2 cellular contexts compared by ENCODE assay signal in genomic region chr17:44086364-44087311, GRCh38.
TF ChIP-seq lines count a peak whose summit lies in the region.

No MANE protein-coding gene starts in this region.

TF ChIP-seq in K562, 482 proteins besides CTCF, POLR2A, EP300 and RAD21 (continues in another document):
- TF ChIP-seq, protein P1, sequence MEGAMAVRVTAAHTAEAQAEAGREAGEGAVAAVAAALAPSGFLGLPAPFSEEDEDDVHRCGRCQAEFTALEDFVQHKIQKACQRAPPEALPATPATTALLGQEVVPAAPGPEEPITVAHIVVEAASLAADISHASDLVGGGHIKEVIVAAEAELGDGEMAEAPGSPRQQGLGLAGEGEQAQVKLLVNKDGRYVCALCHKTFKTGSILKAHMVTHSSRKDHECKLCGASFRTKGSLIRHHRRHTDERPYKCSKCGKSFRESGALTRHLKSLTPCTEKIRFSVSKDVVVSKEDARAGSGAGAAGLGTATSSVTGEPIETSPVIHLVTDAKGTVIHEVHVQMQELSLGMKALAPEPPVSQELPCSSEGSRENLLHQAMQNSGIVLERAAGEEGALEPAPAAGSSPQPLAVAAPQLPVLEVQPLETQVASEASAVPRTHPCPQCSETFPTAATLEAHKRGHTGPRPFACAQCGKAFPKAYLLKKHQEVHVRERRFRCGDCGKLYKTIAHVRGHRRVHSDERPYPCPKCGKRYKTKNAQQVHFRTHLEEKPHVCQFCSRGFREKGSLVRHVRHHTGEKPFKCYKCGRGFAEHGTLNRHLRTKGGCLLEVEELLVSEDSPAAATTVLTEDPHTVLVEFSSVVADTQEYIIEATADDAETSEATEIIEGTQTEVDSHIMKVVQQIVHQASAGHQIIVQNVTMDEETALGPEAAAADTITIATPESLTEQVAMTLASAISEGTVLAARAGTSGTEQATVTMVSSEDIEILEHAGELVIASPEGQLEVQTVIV (CRISPR knock-in tag; IDR thresholded peaks at IDR 0.05; ENCODE audit: borderline replicate concordance): no peak
- TF ChIP-seq RBM14 (IDR thresholded peaks at IDR 0.05; ENCODE audit: borderline replicate concordance, insufficient read depth, low read depth, low read length): no peak
- no peak for TF ChIP-seq HEY1 (CRISPR knock-in tag; IDR thresholded peaks at IDR 0.05; ENCODE audit: borderline replicate concordance)
- peak in 1 of 2 experiments; percentile 86; a peak in 2 of 4 replicates for TF ChIP-seq FOXA3 (CRISPR knock-in tag; conservative IDR thresholded peaks at IDR 0.05 in 1 of 2, IDR thresholded peaks at IDR 0.05 in 1 of 2)
- no peak for TF ChIP-seq MIER1 (IDR thresholded peaks at IDR 0.05; ENCODE audit: low read depth)
- TF ChIP-seq, protein P2, sequence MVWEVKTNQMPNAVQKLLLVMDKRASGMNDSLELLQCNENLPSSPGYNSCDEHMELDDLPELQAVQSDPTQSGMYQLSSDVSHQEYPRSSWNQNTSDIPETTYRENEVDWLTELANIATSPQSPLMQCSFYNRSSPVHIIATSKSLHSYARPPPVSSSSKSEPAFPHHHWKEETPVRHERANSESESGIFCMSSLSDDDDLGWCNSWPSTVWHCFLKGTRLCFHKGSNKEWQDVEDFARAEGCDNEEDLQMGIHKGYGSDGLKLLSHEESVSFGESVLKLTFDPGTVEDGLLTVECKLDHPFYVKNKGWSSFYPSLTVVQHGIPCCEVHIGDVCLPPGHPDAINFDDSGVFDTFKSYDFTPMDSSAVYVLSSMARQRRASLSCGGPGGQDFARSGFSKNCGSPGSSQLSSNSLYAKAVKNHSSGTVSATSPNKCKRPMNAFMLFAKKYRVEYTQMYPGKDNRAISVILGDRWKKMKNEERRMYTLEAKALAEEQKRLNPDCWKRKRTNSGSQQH (CRISPR knock-in tag; IDR thresholded peaks at IDR 0.05): peak; percentile 47; the same call in 1 of the 2 replicates
- no peak for TF ChIP-seq KAT8 (IDR thresholded peaks at IDR 0.05; ENCODE audit: low read depth)
- no peak for TF ChIP-seq PCBP1 (IDR thresholded peaks at IDR 0.05; ENCODE audit: low read depth, low read length, poor library complexity, severe bottlenecking)
- no peak for TF ChIP-seq XRCC4 (IDR thresholded peaks at IDR 0.05; ENCODE audit: extremely low read depth, insufficient read depth, insufficient read length)
- peak; percentile 43; the same call in 1 of the 2 replicates for TF ChIP-seq NKRF (IDR thresholded peaks at IDR 0.05; ENCODE audit: borderline replicate concordance)
- TF ChIP-seq FOSL1 (tag; conservative IDR thresholded peaks at IDR 0.05): peak; percentile 96
- TF ChIP-seq POLR2B (IDR thresholded peaks at IDR 0.05; ENCODE audit: low read depth, partially characterized antibody): no peak
- TF ChIP-seq JUNB (CRISPR knock-in tag; conservative IDR thresholded peaks at IDR 0.05): no peak
- TF ChIP-seq, protein P3, sequence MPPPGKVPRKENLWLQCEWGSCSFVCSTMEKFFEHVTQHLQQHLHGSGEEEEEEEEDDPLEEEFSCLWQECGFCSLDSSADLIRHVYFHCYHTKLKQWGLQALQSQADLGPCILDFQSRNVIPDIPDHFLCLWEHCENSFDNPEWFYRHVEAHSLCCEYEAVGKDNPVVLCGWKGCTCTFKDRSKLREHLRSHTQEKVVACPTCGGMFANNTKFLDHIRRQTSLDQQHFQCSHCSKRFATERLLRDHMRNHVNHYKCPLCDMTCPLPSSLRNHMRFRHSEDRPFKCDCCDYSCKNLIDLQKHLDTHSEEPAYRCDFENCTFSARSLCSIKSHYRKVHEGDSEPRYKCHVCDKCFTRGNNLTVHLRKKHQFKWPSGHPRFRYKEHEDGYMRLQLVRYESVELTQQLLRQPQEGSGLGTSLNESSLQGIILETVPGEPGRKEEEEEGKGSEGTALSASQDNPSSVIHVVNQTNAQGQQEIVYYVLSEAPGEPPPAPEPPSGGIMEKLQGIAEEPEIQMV (tag; conservative IDR thresholded peaks at IDR 0.05; ENCODE audit: low read depth): no peak
- TF ChIP-seq E2F3 (CRISPR knock-in tag; IDR thresholded peaks at IDR 0.05): no peak
- no peak for TF ChIP-seq PRPF4 (IDR thresholded peaks at IDR 0.05; ENCODE audit: insufficient read depth, low read depth, low read length, poor library complexity, severe bottlenecking)
- 0 out of 2 replicates have a peak, but pooled peaks have one; percentile 10 for TF ChIP-seq ZNF316 (IDR thresholded peaks at IDR 0.05)
- TF ChIP-seq HMG20A (CRISPR knock-in tag; conservative IDR thresholded peaks at IDR 0.05): no peak
- no peak for TF ChIP-seq NR2C2 (CRISPR knock-in tag; IDR thresholded peaks at IDR 0.05)
- no peak for TF ChIP-seq NR2C2 (tag; IDR thresholded peaks at IDR 0.05)
- TF ChIP-seq CCAR2 (IDR thresholded peaks at IDR 0.05; ENCODE audit: low read depth, low read length): no peak

TF ChIP-seq in HepG2, 621 proteins besides CTCF, POLR2A, EP300 and RAD21 (continues in another document):
- TF ChIP-seq KDM5B (CRISPR knock-in tag; IDR thresholded peaks at IDR 0.05; ENCODE audit: borderline replicate concordance) (no peak), POLR2AphosphoS2 (IDR thresholded peaks at IDR 0.05; ENCODE audit: low read depth, low read length) (0 out of 2 replicates have a peak, but pooled peaks have one; percentile 73), ARID5B (CRISPR knock-in tag; IDR thresholded peaks at IDR 0.05) (peak; percentile 52), NFKB2 (CRISPR knock-in tag; IDR thresholded peaks at IDR 0.05; ENCODE audit: borderline replicate concordance) (peak; percentile 19; the same call in 1 of the 2 replicates), NR3C1 (CRISPR knock-in tag; IDR thresholded peaks at IDR 0.05) (no peak), ZNF484 (CRISPR knock-in tag; IDR thresholded peaks at IDR 0.05; ENCODE audit: borderline replicate concordance, low read depth) (no peak), ZUFSP (CRISPR knock-in tag; IDR thresholded peaks at IDR 0.05; ENCODE audit: borderline replicate concordance) (no peak), SKIL (CRISPR knock-in tag; IDR thresholded peaks at IDR 0.05; ENCODE audit: borderline replicate concordance) (peak; percentile 53; the same call in 1 of the 2 replicates), ZNF773 (CRISPR knock-in tag; IDR thresholded peaks at IDR 0.05; ENCODE audit: borderline replicate concordance) (no peak), ISL2 (CRISPR knock-in tag; IDR thresholded peaks at IDR 0.05) (no peak), MNT (IDR thresholded peaks at IDR 0.05) (peak; percentile 36; the same call in 1 of the 2 replicates), ZBTB26 (CRISPR knock-in tag; IDR thresholded peaks at IDR 0.05; ENCODE audit: borderline replicate concordance) (no peak), NPAS2 (CRISPR knock-in tag; IDR thresholded peaks at IDR 0.05; ENCODE audit: borderline replicate concordance) (no peak)
- TF ChIP-seq, protein P4, sequence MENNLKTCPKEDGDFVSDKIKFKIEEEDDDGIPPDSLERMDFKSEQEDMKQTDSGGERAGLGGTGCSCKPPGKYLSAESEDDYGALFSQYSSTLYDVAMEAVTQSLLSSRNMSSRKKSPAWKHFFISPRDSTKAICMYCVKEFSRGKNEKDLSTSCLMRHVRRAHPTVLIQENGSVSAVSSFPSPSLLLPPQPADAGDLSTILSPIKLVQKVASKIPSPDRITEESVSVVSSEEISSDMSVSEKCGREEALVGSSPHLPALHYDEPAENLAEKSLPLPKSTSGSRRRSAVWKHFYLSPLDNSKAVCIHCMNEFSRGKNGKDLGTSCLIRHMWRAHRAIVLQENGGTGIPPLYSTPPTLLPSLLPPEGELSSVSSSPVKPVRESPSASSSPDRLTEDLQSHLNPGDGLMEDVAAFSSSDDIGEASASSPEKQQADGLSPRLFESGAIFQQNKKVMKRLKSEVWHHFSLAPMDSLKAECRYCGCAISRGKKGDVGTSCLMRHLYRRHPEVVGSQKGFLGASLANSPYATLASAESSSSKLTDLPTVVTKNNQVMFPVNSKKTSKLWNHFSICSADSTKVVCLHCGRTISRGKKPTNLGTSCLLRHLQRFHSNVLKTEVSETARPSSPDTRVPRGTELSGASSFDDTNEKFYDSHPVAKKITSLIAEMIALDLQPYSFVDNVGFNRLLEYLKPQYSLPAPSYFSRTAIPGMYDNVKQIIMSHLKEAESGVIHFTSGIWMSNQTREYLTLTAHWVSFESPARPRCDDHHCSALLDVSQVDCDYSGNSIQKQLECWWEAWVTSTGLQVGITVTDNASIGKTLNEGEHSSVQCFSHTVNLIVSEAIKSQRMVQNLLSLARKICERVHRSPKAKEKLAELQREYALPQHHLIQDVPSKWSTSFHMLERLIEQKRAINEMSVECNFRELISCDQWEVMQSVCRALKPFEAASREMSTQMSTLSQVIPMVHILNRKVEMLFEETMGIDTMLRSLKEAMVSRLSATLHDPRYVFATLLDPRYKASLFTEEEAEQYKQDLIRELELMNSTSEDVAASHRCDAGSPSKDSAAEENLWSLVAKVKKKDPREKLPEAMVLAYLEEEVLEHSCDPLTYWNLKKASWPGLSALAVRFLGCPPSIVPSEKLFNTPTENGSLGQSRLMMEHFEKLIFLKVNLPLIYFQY (CRISPR knock-in tag; IDR thresholded peaks at IDR 0.05; ENCODE audit: borderline replicate concordance): no peak
- TF ChIP-seq, protein P5, sequence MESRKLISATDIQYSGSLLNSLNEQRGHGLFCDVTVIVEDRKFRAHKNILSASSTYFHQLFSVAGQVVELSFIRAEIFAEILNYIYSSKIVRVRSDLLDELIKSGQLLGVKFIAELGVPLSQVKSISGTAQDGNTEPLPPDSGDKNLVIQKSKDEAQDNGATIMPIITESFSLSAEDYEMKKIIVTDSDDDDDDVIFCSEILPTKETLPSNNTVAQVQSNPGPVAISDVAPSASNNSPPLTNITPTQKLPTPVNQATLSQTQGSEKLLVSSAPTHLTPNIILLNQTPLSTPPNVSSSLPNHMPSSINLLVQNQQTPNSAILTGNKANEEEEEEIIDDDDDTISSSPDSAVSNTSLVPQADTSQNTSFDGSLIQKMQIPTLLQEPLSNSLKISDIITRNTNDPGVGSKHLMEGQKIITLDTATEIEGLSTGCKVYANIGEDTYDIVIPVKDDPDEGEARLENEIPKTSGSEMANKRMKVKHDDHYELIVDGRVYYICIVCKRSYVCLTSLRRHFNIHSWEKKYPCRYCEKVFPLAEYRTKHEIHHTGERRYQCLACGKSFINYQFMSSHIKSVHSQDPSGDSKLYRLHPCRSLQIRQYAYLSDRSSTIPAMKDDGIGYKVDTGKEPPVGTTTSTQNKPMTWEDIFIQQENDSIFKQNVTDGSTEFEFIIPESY (CRISPR knock-in tag; IDR thresholded peaks at IDR 0.05): peak; percentile 93
